ENCODE assay signal across 23 cellular contexts in genomic region chr1:213704941-213705340, GRCh38.
"Had no signal": no experiment of that assay in that cellular context is flagged by ENCODE, and none has a peak within 500 bp of the region (broad histone marks: within the 10 kb centered on the region; RNA-seq: fewer than 3 reads in every experiment).

No MANE protein-coding gene starts in this region.

- H3K36me3 ChIP-seq: colonic mucosa, esophagus muscularis mucosa, gastroesophageal sphincter, heart left ventricle, left lung, lower lobe of right lung had no signal

- H3K27me3 Mint-ChIP-seq: dendritic cell treated with granulocyte-macrophage colony-stimulating factor and Interleukin-4, amounts not matched to agents 40 ng/mL and 50 ng/mL, for 4 days; effector memory CD8-positive, alpha-beta T cell; naive B cell had no signal

- H3K4me2 ChIP-seq: hepatocyte had no signal

- H3K4me1 Mint-ChIP-seq: mesothelial cell of epicardium, naive B cell had no signal

- H3K4me1 ChIP-seq: colonic mucosa, esophagus muscularis mucosa, foreskin keratinocyte, gastroesophageal sphincter, heart left ventricle, left lung, lower lobe of right lung had no signal

- DNase-seq: colonic mucosa; cortex of kidney; effector CD8-positive, alpha-beta T cell; effector memory CD8-positive, alpha-beta T cell; foreskin keratinocyte; heart left ventricle; hypothalamus; immature natural killer cell; islet precursor cell; kidney; kidney glomerular epithelial cell; left colon; left lung; left ventricle myocardium superior; lower lobe of right lung; mesenchymal stem cell; mucosa of descending colon; naive B cell had no signal

- H3K4me3 ChIP-seq: colonic mucosa, esophagus muscularis mucosa, gastroesophageal sphincter, heart left ventricle, hepatocyte, left lung, lower lobe of right lung, mucosa of descending colon had no signal

- H3K36me3 Mint-ChIP-seq: immature natural killer cell, mesothelial cell of epicardium, naive B cell had no signal

- ATAC-seq: effector memory CD8-positive, alpha-beta T cell; foreskin keratinocyte; gastroesophageal sphincter; heart left ventricle; left colon; left lung; left ventricle myocardium superior; lower lobe of right lung; mucosa of descending colon had no signal

- H3K27ac Mint-ChIP-seq: dendritic cell treated with granulocyte-macrophage colony-stimulating factor and Interleukin-4, amounts not matched to agents 40 ng/mL and 50 ng/mL, for 4 days; effector memory CD8-positive, alpha-beta T cell; immature natural killer cell; mesothelial cell of epicardium; naive B cell had no signal

- H2AFZ ChIP-seq: hepatocyte had no signal

- H3K4me3 Mint-ChIP-seq: dendritic cell treated with granulocyte-macrophage colony-stimulating factor and Interleukin-4, amounts not matched to agents 40 ng/mL and 50 ng/mL, for 4 days; effector memory CD8-positive, alpha-beta T cell; immature natural killer cell; mesothelial cell of epicardium; naive B cell had no signal

- H3K27me3 ChIP-seq: colonic mucosa, esophagus muscularis mucosa, foreskin keratinocyte, gastroesophageal sphincter, heart left ventricle, hepatocyte, left lung had no signal

- H3K27ac ChIP-seq: colonic mucosa, esophagus muscularis mucosa, foreskin keratinocyte, gastroesophageal sphincter, heart left ventricle, hepatocyte, left lung, lower lobe of right lung had no signal

- H3K9me3 ChIP-seq: colonic mucosa, mucosa of descending colon had no signal
